ENCODE assay signal across 28 cellular contexts in the genomic region with DNA sequence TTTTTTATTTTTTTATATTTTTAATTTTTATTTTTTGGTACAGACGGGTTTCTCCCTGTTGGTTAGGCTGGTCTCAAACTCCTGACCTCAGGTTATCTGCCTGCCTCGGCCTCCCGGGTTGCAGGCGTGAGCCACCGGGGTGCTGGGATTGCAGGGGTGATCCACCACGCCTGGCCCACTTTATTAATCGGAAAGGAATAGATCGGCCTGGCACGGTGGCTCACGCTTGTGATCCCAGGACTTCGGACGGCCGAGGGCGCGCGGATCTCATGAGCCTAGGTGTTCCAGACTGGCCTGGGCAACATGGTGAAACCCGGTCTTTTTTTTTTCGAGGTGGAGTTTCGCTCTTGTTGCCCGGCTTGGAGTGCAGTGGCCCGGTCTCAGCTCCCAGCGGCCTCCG.
"Had no signal": no experiment of that assay in that cellular context is flagged by ENCODE, and none has a peak within 500 bp of the region (broad histone marks: within the 10 kb centered on the region; RNA-seq: fewer than 3 reads in every experiment).

No MANE protein-coding gene starts in this region.

- DNase-seq: activated effector memory CD4-positive, alpha-beta T cell treated with anti-CD3 and anti-CD28 coated beads, Interleukin-2, amount 50 U/mL, for 16 hours; activated effector memory CD4-positive, alpha-beta T cell treated with Interleukin-2 at 50 U/mL for 16 hours; activated gamma-delta T cell; activated gamma-delta T cell treated with Interleukin-2 at 50 U/mL for 16 hours; activated naive CD4-positive, alpha-beta T cell; activated naive CD4-positive, alpha-beta T cell treated with anti-CD3 and anti-CD28 coated beads for 36 hours; activated naive CD4-positive, alpha-beta T cell treated with anti-CD3 and anti-CD28 coated beads, Interleukin-2, amount 10 ng/mL, durations not matched to agents 7 days and 5 days; activated naive CD4-positive, alpha-beta T cell treated with anti-CD3 and anti-CD28 coated beads, Interleukin-2, amount 50 U/mL, for 16 hours; activated naive CD4-positive, alpha-beta T cell treated with Interleukin-2 at 50 U/mL for 16 hours; activated naive CD8-positive, alpha-beta T cell treated with anti-CD3 and anti-CD28 coated beads for 36 hours; activated naive CD8-positive, alpha-beta T cell treated with anti-CD3 and anti-CD28 coated beads, Interleukin-2, amount 10 ng/mL, durations not matched to agents 7 days and 5 days; activated naive CD8-positive, alpha-beta T cell treated with anti-CD3 and anti-CD28 coated beads, Interleukin-2, amount 50 U/mL, for 24 hours; activated T-cell treated with anti-CD3 and anti-CD28 coated beads for 4 hours; activated T-cell treated with anti-CD3 and anti-CD28 coated beads, Interleukin-2, amount 50 U/mL, for 1 hour; activated T-cell treated with anti-CD3 and anti-CD28 coated beads, Interleukin-2, amount 50 U/mL, for 24 hours; activated T-cell treated with anti-CD3 and anti-CD28 coated beads, Interleukin-2, amount 50 U/mL, for 4 hours; activated T-cell treated with anti-CD3 and anti-CD28 coated beads, Interleukin-2, amount 50 U/mL, for 48 hours; activated T-cell treated with anti-CD3 and anti-CD28 coated beads, Interleukin-2, amount 50 U/mL, for 72 hours; adrenal gland; amniotic stem cell; amygdala; anterior cingulate cortex; aorta; body of pancreas; brain microvascular endothelial cell; caudate nucleus; central memory CD4-positive, alpha-beta T cell; cerebellar nuclear complex had no signal
